Comparison of ENCODE assay signal across 18 cellular contexts in genomic region chr14:90034835-90035525, GRCh38. TPM values are rescaled to one million over a fixed set of nuclear protein-coding genes. Genes with fewer than 3 reads are reported as not detected.
DNase-seq lines count a peak whose midpoint lies in the region; ATAC-seq and TF ChIP-seq lines count a peak whose summit lies in the region.
"Had no signal": no experiment of that assay in that cellular context is flagged by ENCODE, and none has a peak within 500 bp of the region (broad histone marks: within the 10 kb centered on the region; RNA-seq: fewer than 3 reads in every experiment).

No MANE protein-coding gene starts in this region.

- no peak overlapping the region for H3K9ac ChIP-seq in parathyroid adenoma

- no peaks in the 10 kb centered on the region for H3K9me3 Mint-ChIP-seq in activated naive CD4-positive, alpha-beta T cell treated with anti-CD3 and anti-CD28 coated beads for 36 hours
- H3K9me3 Mint-ChIP-seq in activated naive CD4-positive, alpha-beta T cell treated with anti-CD3 and anti-CD28 coated beads, Interleukin-2, amount 10 ng/mL, durations not matched to agents 7 days and 5 days, result no peaks in the 10 kb centered on the region
- H3K9me3 Mint-ChIP-seq in activated T-helper 1 cell treated with anti-CD3 and anti-CD28 coated beads, Interleukin-12 subunit alpha, Interleukin-12 subunit beta, Interleukin-2, Interleukin-4 antibody, amounts not matched to agents 30 ng/mL and 10 ng/mL and 1 ng/mL, durations not matched to agents 14 hours and 24 hours and 36 hours, result no peaks in the 10 kb centered on the region
- H3K9me3 Mint-ChIP-seq: CD4-positive, alpha-beta T cell had no signal

- peaks cover 4% of the 10 kb centered on the region for H3K4me1 Mint-ChIP-seq in activated naive CD4-positive, alpha-beta T cell treated with anti-CD3 and anti-CD28 coated beads for 36 hours (ENCODE audit: low read depth)
- H3K4me1 Mint-ChIP-seq in activated naive CD4-positive, alpha-beta T cell treated with anti-CD3 and anti-CD28 coated beads, Interleukin-2, amount 10 ng/mL, durations not matched to agents 7 days and 5 days, result no peaks in the 10 kb centered on the region
- H3K4me1 Mint-ChIP-seq in activated T-helper 1 cell treated with anti-CD3 and anti-CD28 coated beads, Interleukin-12 subunit alpha, Interleukin-12 subunit beta, Interleukin-2, Interleukin-4 antibody, amounts not matched to agents 30 ng/mL and 10 ng/mL and 1 ng/mL, durations not matched to agents 14 hours and 24 hours and 36 hours (ENCODE audit: low read depth), result peaks cover 22% of the 10 kb centered on the region

- TF ChIP-seq CTCF in parathyroid adenoma (IDR thresholded peaks at IDR 0.05), result no peak

- ATAC-seq in GM18868 (IDR thresholded peaks at IDR 0.05; ENCODE audit: unreplicated experiment) (peak; percentile 55), HG02763 (IDR thresholded peaks at IDR 0.05; ENCODE audit: unreplicated experiment) (no peak), HG03460 (IDR thresholded peaks at IDR 0.05; ENCODE audit: unreplicated experiment) (no peak)

- H3K27ac Mint-ChIP-seq in activated naive CD4-positive, alpha-beta T cell treated with anti-CD3 and anti-CD28 coated beads for 36 hours, result peak overlapping the region; percentile 65
- no peak overlapping the region for H3K27ac Mint-ChIP-seq in activated naive CD4-positive, alpha-beta T cell treated with anti-CD3 and anti-CD28 coated beads, Interleukin-2, amount 10 ng/mL, durations not matched to agents 7 days and 5 days
- H3K27ac Mint-ChIP-seq in activated T-helper 1 cell treated with anti-CD3 and anti-CD28 coated beads, Interleukin-12 subunit alpha, Interleukin-12 subunit beta, Interleukin-2, Interleukin-4 antibody, amounts not matched to agents 30 ng/mL and 10 ng/mL and 1 ng/mL, durations not matched to agents 14 hours and 24 hours and 36 hours, result peak overlapping the region; percentile 36
- H3K27ac Mint-ChIP-seq: CD4-positive, alpha-beta T cell had no signal

- H3K4me2 ChIP-seq in parathyroid adenoma (ENCODE audit: low read length), result peak overlapping the region; percentile 9

- no peaks in the 10 kb centered on the region for H3K27me3 Mint-ChIP-seq in activated naive CD4-positive, alpha-beta T cell treated with anti-CD3 and anti-CD28 coated beads for 36 hours (ENCODE audit: low read depth)
- H3K27me3 Mint-ChIP-seq in activated naive CD4-positive, alpha-beta T cell treated with anti-CD3 and anti-CD28 coated beads, Interleukin-2, amount 10 ng/mL, durations not matched to agents 7 days and 5 days, result no peaks in the 10 kb centered on the region
- H3K27me3 Mint-ChIP-seq in activated T-helper 1 cell treated with anti-CD3 and anti-CD28 coated beads, Interleukin-12 subunit alpha, Interleukin-12 subunit beta, Interleukin-2, Interleukin-4 antibody, amounts not matched to agents 30 ng/mL and 10 ng/mL and 1 ng/mL, durations not matched to agents 14 hours and 24 hours and 36 hours (ENCODE audit: insufficient read depth), result no peaks in the 10 kb centered on the region
- H3K27me3 Mint-ChIP-seq: CD4-positive, alpha-beta T cell had no signal

- no peak for DNase-seq in activated naive CD4-positive, alpha-beta T cell treated with anti-CD3 and anti-CD28 coated beads for 36 hours
- DNase-seq in activated naive CD4-positive, alpha-beta T cell treated with anti-CD3 and anti-CD28 coated beads, Interleukin-2, amount 10 ng/mL, durations not matched to agents 7 days and 5 days, result no peak
- no peak for DNase-seq in activated T-helper 1 cell treated with anti-CD3 and anti-CD28 coated beads, Interleukin-12 subunit alpha, Interleukin-12 subunit beta, Interleukin-2, Interleukin-4 antibody, amounts not matched to agents 30 ng/mL and 10 ng/mL and 1 ng/mL, durations not matched to agents 14 hours and 24 hours and 36 hours (ENCODE audit: low spot score)
- DNase-seq: AML-193; Calu3; CD4-positive, alpha-beta T cell; DMS79; H7; NCI-H2081; NCI-H510A treated with DMSO at 0.1 percent for 48 hours had no signal

- H3K9me3 ChIP-seq in parathyroid adenoma (ENCODE audit: control insufficient read depth, low read length), result no peaks in the 10 kb centered on the region
- H3K9me3 ChIP-seq: SJSA1 had no signal

- H3K4me3 ChIP-seq in parathyroid adenoma (ENCODE audit: low read depth, low read length), result no peak overlapping the region
- H3K4me3 ChIP-seq: SJSA1 had no signal

- intact Hi-C loops in activated naive CD4-positive, alpha-beta T cell treated with anti-CD3 and anti-CD28 coated beads for 36 hours (cut with micrococcal nuclease), result no loop called here
- intact Hi-C loops in activated T-helper 1 cell treated with anti-CD3 and anti-CD28 coated beads, Interleukin-12 subunit alpha, Interleukin-12 subunit beta, Interleukin-2, Interleukin-4 antibody, amounts not matched to agents 30 ng/mL and 10 ng/mL and 1 ng/mL, durations not matched to agents 14 hours and 24 hours and 36 hours (cut with micrococcal nuclease), result no loop called here

- H3K79me2 ChIP-seq in parathyroid adenoma, result no peaks in the 10 kb centered on the region

- H3K27ac ChIP-seq in parathyroid adenoma, result peak overlapping the region; percentile 16
- H3K27ac ChIP-seq: RWPE1, SJSA1 had no signal

- no peaks in the 10 kb centered on the region for H3K36me3 ChIP-seq in parathyroid adenoma (ENCODE audit: control insufficient read depth, insufficient read depth, low read length)

- peaks cover 8% of the 10 kb centered on the region for H3K4me1 ChIP-seq in parathyroid adenoma
- H3K4me1 ChIP-seq: SJSA1 had no signal

- no peak overlapping the region for H2AFZ ChIP-seq in parathyroid adenoma

- H3K36me3 Mint-ChIP-seq in activated naive CD4-positive, alpha-beta T cell treated with anti-CD3 and anti-CD28 coated beads for 36 hours (ENCODE audit: low read depth), result peaks cover 62% of the 10 kb centered on the region
- H3K36me3 Mint-ChIP-seq in activated naive CD4-positive, alpha-beta T cell treated with anti-CD3 and anti-CD28 coated beads, Interleukin-2, amount 10 ng/mL, durations not matched to agents 7 days and 5 days, result peaks cover 54% of the 10 kb centered on the region
- peaks cover 52% of the 10 kb centered on the region for H3K36me3 Mint-ChIP-seq in activated T-helper 1 cell treated with anti-CD3 and anti-CD28 coated beads, Interleukin-12 subunit alpha, Interleukin-12 subunit beta, Interleukin-2, Interleukin-4 antibody, amounts not matched to agents 30 ng/mL and 10 ng/mL and 1 ng/mL, durations not matched to agents 14 hours and 24 hours and 36 hours (ENCODE audit: low read depth)

- no peak overlapping the region for H3K4me3 Mint-ChIP-seq in activated naive CD4-positive, alpha-beta T cell treated with anti-CD3 and anti-CD28 coated beads for 36 hours
- no peak overlapping the region for H3K4me3 Mint-ChIP-seq in activated naive CD4-positive, alpha-beta T cell treated with anti-CD3 and anti-CD28 coated beads, Interleukin-2, amount 10 ng/mL, durations not matched to agents 7 days and 5 days
- H3K4me3 Mint-ChIP-seq in activated T-helper 1 cell treated with anti-CD3 and anti-CD28 coated beads, Interleukin-12 subunit alpha, Interleukin-12 subunit beta, Interleukin-2, Interleukin-4 antibody, amounts not matched to agents 30 ng/mL and 10 ng/mL and 1 ng/mL, durations not matched to agents 14 hours and 24 hours and 36 hours, result no peak overlapping the region
- H3K4me3 Mint-ChIP-seq: CD4-positive, alpha-beta T cell had no signal

- CTCF ChIA-PET in activated naive CD4-positive, alpha-beta T cell treated with anti-CD3 and anti-CD28 coated beads for 36 hours (lab: Charles Lee), result interaction anchor here (1.6 kb wide), 1 partner anchor 61 kb away, joined by 3 read pairs; no protein-coding TSS in a partner anchor
- CTCF ChIA-PET in activated naive CD4-positive, alpha-beta T cell treated with anti-CD3 and anti-CD28 coated beads, Interleukin-2, amount 10 ng/mL, durations not matched to agents 7 days and 5 days (lab: Charles Lee), result no interaction called here

- H3K27me3 ChIP-seq in parathyroid adenoma (ENCODE audit: control insufficient read depth, insufficient read depth, low read length), result no peaks in the 10 kb centered on the region
- H3K27me3 ChIP-seq: SJSA1 had no signal

RNA-seq across cellular contexts. Expression of gene KCNK13, which starts 26.8 kb away (rescaled TPM):
- total RNA-seq in activated naive CD4-positive, alpha-beta T cell treated with anti-CD3 and anti-CD28 coated beads for 36 hours, result not detected
- total RNA-seq in activated T-helper 1 cell treated with anti-CD3 and anti-CD28 coated beads, Interleukin-12 subunit alpha, Interleukin-12 subunit beta, Interleukin-2, Interleukin-4 antibody, amounts not matched to agents 30 ng/mL and 10 ng/mL and 1 ng/mL, durations not matched to agents 14 hours and 24 hours and 36 hours, result 0.12 TPM in 1 of 2 replicates, not detected in the other
- total RNA-seq: Calu3; CD4-positive, alpha-beta T cell; G401; LHCN-M2 had no signal
